In genomic region chr1:77779529-77780281, GRCh38 we compare ENCODE assay signal across 1 cellular context.
A peak's percentile ranks its signal among the peaks of the same experiment; 100 is the strongest.
TF ChIP-seq lines count a peak whose summit lies in the region.

TSS of gene MIGA1 (plus strand) at chr1:77779649. CDS start at chr1:77783253, 3,604 bp downstream.

TF ChIP-seq in HepG2, 621 proteins besides CTCF, POLR2A, EP300 and RAD21 (continued from another document and continues in another):
- TF ChIP-seq ZNF142 (CRISPR knock-in tag; IDR thresholded peaks at IDR 0.05) (0 out of 2 replicates have a peak, but pooled peaks have one; percentile 26), E2F5 (CRISPR knock-in tag; conservative IDR thresholded peaks at IDR 0.05) (no peak), ZNF891 (CRISPR knock-in tag; IDR thresholded peaks at IDR 0.05) (peak; percentile 71), KDM3A (CRISPR knock-in tag; IDR thresholded peaks at IDR 0.05; ENCODE audit: low read depth) (0 out of 2 replicates have a peak, but pooled peaks have one; percentile 25), REXO4 (CRISPR knock-in tag; IDR thresholded peaks at IDR 0.05; ENCODE audit: borderline replicate concordance) (no peak), FOXC1 (CRISPR knock-in tag; IDR thresholded peaks at IDR 0.05; ENCODE audit: borderline replicate concordance) (no peak), NCOR1 (IDR thresholded peaks at IDR 0.05; ENCODE audit: borderline replicate concordance, low read length) (no peak), JUNB (CRISPR knock-in tag; IDR thresholded peaks at IDR 0.05; ENCODE audit: borderline replicate concordance) (no peak), GATA4 (IDR thresholded peaks at IDR 0.05; ENCODE audit: borderline replicate concordance, low read depth) (no peak), CBX2 (IDR thresholded peaks at IDR 0.05; ENCODE audit: low read depth, low read length) (no peak), CBX2 (CRISPR knock-in tag; IDR thresholded peaks at IDR 0.05; ENCODE audit: low read depth) (no peak), ZNF496 (CRISPR knock-in tag; IDR thresholded peaks at IDR 0.05; ENCODE audit: insufficient replicate concordance) (no peak), ZBTB38 (CRISPR knock-in tag; IDR thresholded peaks at IDR 0.05) (peak; percentile 20; the same call in 1 of the 2 replicates), ZNF232 (CRISPR knock-in tag; IDR thresholded peaks at IDR 0.05; ENCODE audit: borderline replicate concordance) (no peak), FOXO4 (CRISPR knock-in tag; conservative IDR thresholded peaks at IDR 0.05) (no peak), GATAD2A (CRISPR knock-in tag; IDR thresholded peaks at IDR 0.05) (peak; percentile 35), ZBTB2 (CRISPR knock-in tag; IDR thresholded peaks at IDR 0.05; ENCODE audit: low read depth) (no peak), SETDB1 (CRISPR knock-in tag; IDR thresholded peaks at IDR 0.05; ENCODE audit: borderline replicate concordance) (no peak), ELF3 (CRISPR knock-in tag; IDR thresholded peaks at IDR 0.05) (peak; percentile 61), MED1 (CRISPR knock-in tag; IDR thresholded peaks at IDR 0.05) (no peak), ZNF670 (CRISPR knock-in tag; IDR thresholded peaks at IDR 0.05; ENCODE audit: borderline replicate concordance) (0 out of 2 replicates have a peak, but pooled peaks have one; percentile 57), ZNF431 (CRISPR knock-in tag; IDR thresholded peaks at IDR 0.05; ENCODE audit: borderline replicate concordance, low read depth) (no peak), HNF4G (IDR thresholded peaks at IDR 0.05; ENCODE audit: borderline replicate concordance, low read depth, low read length) (peak; percentile 74), HNF4G (CRISPR knock-in tag; IDR thresholded peaks at IDR 0.05; ENCODE audit: borderline replicate concordance, low read depth) (no peak; the same call in 1 of the 2 replicates), SCMH1 (CRISPR knock-in tag; IDR thresholded peaks at IDR 0.05; ENCODE audit: borderline replicate concordance) (no peak), ZNF264 (CRISPR knock-in tag; IDR thresholded peaks at IDR 0.05) (no peak), SNAPC4 (CRISPR knock-in tag; IDR thresholded peaks at IDR 0.05) (0 out of 2 replicates have a peak, but pooled peaks have one; percentile 22), NFYC (CRISPR knock-in tag; IDR thresholded peaks at IDR 0.05) (peak; percentile 53; the same call in 1 of the 2 replicates), PITX1 (CRISPR knock-in tag; IDR thresholded peaks at IDR 0.05) (peak; percentile 72; the same call in 1 of the 2 replicates), TEAD3 (CRISPR knock-in tag; optimal IDR thresholded peaks at IDR 0.05; ENCODE audit: borderline replicate concordance) (peak; percentile 50), SOX5 (CRISPR knock-in tag; IDR thresholded peaks at IDR 0.05; ENCODE audit: borderline replicate concordance) (no peak), MLXIP (CRISPR knock-in tag; IDR thresholded peaks at IDR 0.05; ENCODE audit: borderline replicate concordance) (no peak), ZNF12 (CRISPR knock-in tag; IDR thresholded peaks at IDR 0.05) (no peak), ZNF33B (CRISPR knock-in tag; IDR thresholded peaks at IDR 0.05) (no peak), HDAC2 (CRISPR knock-in tag; IDR thresholded peaks at IDR 0.05) (peak; percentile 69), TEF (CRISPR knock-in tag; IDR thresholded peaks at IDR 0.05) (no peak)
